In the genomic region with DNA sequence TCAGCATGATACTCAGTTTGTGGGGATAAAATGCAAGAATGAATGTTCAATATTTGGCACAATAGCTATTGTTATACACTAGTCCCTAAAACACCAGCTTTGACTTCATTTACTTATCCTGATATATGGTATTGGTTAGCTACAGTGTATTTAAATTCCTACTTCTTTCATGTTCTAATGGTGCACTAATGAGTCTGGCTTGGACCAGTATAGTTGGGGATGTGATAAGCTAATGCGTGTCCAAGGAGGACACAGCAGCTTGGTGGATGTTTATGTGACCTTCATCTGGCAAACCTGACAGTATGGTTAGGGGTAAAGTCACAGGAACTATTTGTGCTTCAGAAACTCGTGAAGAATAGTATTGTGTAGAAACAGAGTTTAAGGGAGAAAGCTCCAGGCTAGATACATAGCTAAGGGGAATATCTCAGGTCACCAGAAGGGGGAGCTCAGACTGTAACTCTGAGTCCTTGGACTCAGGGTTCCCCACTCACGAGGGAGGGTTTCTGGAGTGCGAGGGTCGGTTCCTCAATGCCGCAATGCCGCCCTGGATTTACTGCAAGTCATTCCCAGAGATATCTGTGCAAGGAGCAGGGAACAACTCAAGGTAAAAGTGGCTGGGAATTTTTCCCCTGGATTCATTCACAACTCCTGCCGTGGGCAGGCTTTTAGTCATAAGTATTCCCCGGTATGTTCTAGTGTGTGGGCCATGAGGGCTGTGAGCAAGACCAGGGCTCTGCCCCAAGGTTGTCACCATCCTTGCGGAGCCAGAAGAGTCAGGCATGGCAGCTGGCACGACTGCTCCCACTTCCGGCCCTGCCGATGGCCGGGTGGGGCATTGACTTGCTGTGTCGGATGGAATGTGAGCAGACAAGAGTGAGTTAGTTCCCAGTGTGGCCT, we compare ENCODE assay signal across 8 cellular contexts. TPM values are rescaled to one million over a fixed set of nuclear protein-coding genes. Genes with fewer than 3 reads are reported as not detected.
DNase-seq lines count a peak whose midpoint lies in the region; ATAC-seq, FAIRE-seq and TF ChIP-seq lines count a peak whose summit lies in the region.

No MANE protein-coding gene starts in this region.

- no peak overlapping the region for H3K27ac Mint-ChIP-seq in CD4-positive, alpha-beta T cell

- intact Hi-C loops in CD4-positive, alpha-beta T cell (cut with DNase I, micrococcal nuclease) = loop anchor here in 1 of 2 experiments (10.0 kb wide), 1 partner anchor 591 kb away; no protein-coding TSS in a partner anchor

- no peak overlapping the region for H3K4me3 ChIP-seq in adipocyte (ENCODE audit: low read length)

- no peaks in the 10 kb centered on the region for H3K9me3 ChIP-seq in CD4-positive, alpha-beta T cell (ENCODE audit: control insufficient read depth, low read length)
- no peaks in the 10 kb centered on the region for H3K9me3 ChIP-seq in adipocyte (ENCODE audit: control insufficient read depth, low read length)

- H3K4me3 Mint-ChIP-seq in CD4-positive, alpha-beta T cell = no peak overlapping the region

- POLR2A ChIA-PET in CD4-positive, alpha-beta T cell (lab: Charles Lee) = interaction anchor here (2.1 kb wide), 1 partner anchor 235 kb away, joined by 7 read pairs; no protein-coding TSS in a partner anchor

- H3K27me3 ChIP-seq in CD4-positive, alpha-beta T cell (ENCODE audit: control insufficient read depth, insufficient read depth, low read length) = no peaks in the 10 kb centered on the region
- no peaks in the 10 kb centered on the region for H3K27me3 ChIP-seq in adipocyte (replicated peaks; ENCODE audit: control insufficient read depth, insufficient read depth, low read length)

- peak overlapping the region; percentile 2 for H3K9ac ChIP-seq in adipocyte (ENCODE audit: low read length)

- TF ChIP-seq CTCF in CD4-positive, alpha-beta T cell (IDR thresholded peaks at IDR 0.05) = peak; percentile 63

- no peak for FAIRE-seq in GM19239 (lab: Jason Lieb, UNC)

- no peaks in the 10 kb centered on the region for H3K9me3 Mint-ChIP-seq in CD4-positive, alpha-beta T cell

- DNase-seq in CD4-positive, alpha-beta T cell = peak in 3 of 10 experiments; percentile 9 to 19 (median 13)
- peak; percentile 33 for DNase-seq in GM19239 (ENCODE audit: insufficient read length, low spot score)
- peak; percentile 4 to 5 for DNase-seq in NCI-H1930 (lab: John Stamatoyannopoulos, UW)
- DNase-seq in adipocyte (ENCODE audit: low read depth) = peak; percentile 79
- peak; percentile 50 for DNase-seq in iPS DF 19.7 (ENCODE audit: low read depth, low spot score)
- peak; percentile 24 for DNase-seq in stimulated activated CD4-positive, alpha-beta T cell treated with anti-CD3 and anti-CD28 coated beads, Interleukin-2, amount 100 ng/mL, for 4 hours (ENCODE audit: low read depth)

- no peak overlapping the region for H3K27ac ChIP-seq in CD4-positive, alpha-beta T cell (ENCODE audit: low read depth, low read length)

- no peaks in the 10 kb centered on the region for H3K36me3 ChIP-seq in adipocyte (ENCODE audit: control insufficient read depth, insufficient read depth, low read length, severe bottlenecking)

- no peaks in the 10 kb centered on the region for H3K27me3 Mint-ChIP-seq in CD4-positive, alpha-beta T cell

- H3K4me1 ChIP-seq in adipocyte (ENCODE audit: control insufficient read depth, insufficient read depth, low read length) = peaks cover 18% of the 10 kb centered on the region

- H3K36me3 Mint-ChIP-seq in CD4-positive, alpha-beta T cell (ENCODE audit: low read depth) = no peaks in the 10 kb centered on the region

- ATAC-seq in CD4-positive, alpha-beta T cell (ENCODE audit: poor library complexity) = peak; percentile 51
- ATAC-seq in HG02623 (IDR thresholded peaks at IDR 0.05; ENCODE audit: unreplicated experiment) = no peak
- no peak for ATAC-seq in HG03565 (IDR thresholded peaks at IDR 0.05; ENCODE audit: unreplicated experiment)

- CTCF ChIA-PET in CD4-positive, alpha-beta T cell (lab: Charles Lee) = interaction anchor here (1.1 to 2.2 kb wide), 3 partner anchors 14 to 421 kb away, joined by 3 to 11 read pairs (median 3); no protein-coding TSS in a partner anchor

- no peaks in the 10 kb centered on the region for H3K4me1 Mint-ChIP-seq in CD4-positive, alpha-beta T cell (ENCODE audit: low read depth)

RNA-seq across cellular contexts. Expression of a gene that starts 14.5 kb away (rescaled TPM):
- total RNA-seq in CD4-positive, alpha-beta T cell = under 1 TPM; 0.31 to 0.47 TPM
